8 cellular contexts compared by ENCODE assay signal in the genomic region with DNA sequence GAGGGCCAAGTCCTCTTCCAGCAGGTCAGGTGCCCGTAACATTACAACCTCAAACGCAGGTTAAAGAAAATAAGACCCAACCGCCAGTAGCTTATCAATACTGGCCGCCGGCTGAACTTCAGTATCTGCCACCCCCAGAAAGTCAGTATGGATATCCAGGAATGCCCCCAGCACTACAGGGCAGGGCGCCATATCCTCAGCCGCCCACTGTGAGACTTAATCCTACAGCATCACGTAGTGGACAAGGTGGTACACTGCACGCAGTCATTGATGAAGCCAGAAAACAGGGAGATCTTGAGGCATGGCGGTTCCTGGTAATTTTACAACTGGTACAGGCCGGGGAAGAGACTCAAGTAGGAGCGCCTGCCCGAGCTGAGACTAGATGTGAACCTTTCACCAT. TPM values are rescaled to one million over a fixed set of nuclear protein-coding genes. Genes with fewer than 3 reads are reported as not detected.
A peak's percentile ranks its signal among the peaks of the same experiment; 100 is the strongest.
DNase-seq lines count a peak whose midpoint lies in the region; ATAC-seq and TF ChIP-seq lines count a peak whose summit lies in the region.
"Not testable (repeated sequence)": the region's sequence is repeated elsewhere in the genome, so short reads cannot be mapped to it uniquely, and the experiment has no call there.

No MANE protein-coding gene starts in this region.

- not testable (repeated sequence) for H3K36me3 Mint-ChIP-seq in WTC11

- H3K4me3 ChIP-seq in HEK293 (ENCODE audit: low read depth, low read length); hepatocyte; parathyroid adenoma (ENCODE audit: low read depth, low read length): not testable (repeated sequence)

- POLR2A ChIA-PET in HEK293 (lab: Yijun Ruan, JAX); WTC11 (lab: Charles Lee): not testable (repeated sequence)

- H2AFZ ChIP-seq in hepatocyte, parathyroid adenoma: not testable (repeated sequence)

- TF ChIP-seq POLR2A in GM18505 (IDR thresholded peaks at IDR 0.05; ENCODE audit: borderline replicate concordance, extremely low read depth, insufficient read depth, insufficient read length): not testable (repeated sequence)

- H3K4me3 Mint-ChIP-seq in WTC11: not testable (repeated sequence)

- WGBS in hepatocyte (ENCODE audit: low lambda C conversion rate, missing lambda C conversion rate): 62% methylated on average over 13 of the region's 13 CpGs

- not testable (repeated sequence) for H3K27ac ChIP-seq in HEK293 (ENCODE audit: extremely low read depth, low read depth, low read length); hepatocyte; parathyroid adenoma

- not testable (repeated sequence) for H3K9ac ChIP-seq in parathyroid adenoma

- H3K36me3 ChIP-seq in HEK293 (ENCODE audit: control insufficient read depth in 2 of 2, insufficient read depth in 1 of 2, low read length in 2 of 2); hepatocyte (replicated peaks; ENCODE audit: insufficient read depth, low read depth); parathyroid adenoma (ENCODE audit: control insufficient read depth, insufficient read depth, low read length): not testable (repeated sequence)

- CTCF ChIA-PET in HEK293 (lab: Yijun Ruan, JAX) (interaction anchor here (0.6 to 0.7 kb wide), 2 partner anchors 96 to 657 kb away, joined by 3 read pairs; no protein-coding TSS in a partner anchor), WTC11 (lab: Charles Lee) (interaction anchor here (1.0 kb wide), 1 partner anchor 16 kb away, joined by 4 read pairs; a partner anchor contains a TSS)

- ATAC-seq in GM18505 (IDR thresholded peaks at IDR 0.05; ENCODE audit: unreplicated experiment): peak; percentile 67
- peak; percentile 98 for ATAC-seq in WTC11

- H3K9me2 ChIP-seq in hepatocyte (replicated peaks; ENCODE audit: insufficient read depth): not testable (repeated sequence)

- H3K9me3 ChIP-seq in HEK293 (ENCODE audit: control insufficient read depth, insufficient read depth, low read depth, low read length); hepatocyte (ENCODE audit: low read depth); parathyroid adenoma (ENCODE audit: control insufficient read depth, low read length): not testable (repeated sequence)

- not testable (repeated sequence) for H3K27me3 ChIP-seq in hepatocyte; parathyroid adenoma (ENCODE audit: control insufficient read depth, insufficient read depth, low read length)

- not testable (repeated sequence) for H3K27me3 Mint-ChIP-seq in WTC11 (ENCODE audit: low read depth)

- peaks cover 23% of the 10 kb centered on the region for H3K4me1 Mint-ChIP-seq in WTC11

- not testable (repeated sequence) for TF ChIP-seq CTCF in HEK293 (tag by site-specific recombination; IDR thresholded peaks at IDR 0.05)
- TF ChIP-seq CTCF in WTC11 (IDR thresholded peaks at IDR 0.05): peak; percentile 55
- peak; percentile 43 for TF ChIP-seq CTCF in hepatocyte (IDR thresholded peaks at IDR 0.05; ENCODE audit: poor library complexity)
- TF ChIP-seq CTCF in parathyroid adenoma (IDR thresholded peaks at IDR 0.05): peak; percentile 52

- H3K79me2 ChIP-seq in hepatocyte, parathyroid adenoma: not testable (repeated sequence)

- not testable (repeated sequence) for H3K27ac Mint-ChIP-seq in WTC11

- H3K9me3 Mint-ChIP-seq in WTC11: not testable (repeated sequence)

- H4K20me1 ChIP-seq in hepatocyte (ENCODE audit: insufficient read depth, poor library complexity, severe bottlenecking): not testable (repeated sequence)

- H3K4me2 ChIP-seq in hepatocyte; parathyroid adenoma (ENCODE audit: low read length): not testable (repeated sequence)

- H3K4me1 ChIP-seq in HEK293 (ENCODE audit: control insufficient read depth, insufficient read depth, low read length); hepatocyte (ENCODE audit: insufficient read depth); parathyroid adenoma: not testable (repeated sequence)

- DNase-seq in AG08395 (ENCODE audit: low spot score) (peak; percentile 21), HT1080 (ENCODE audit: low read depth) (peak; percentile 66), WTC11 (ENCODE audit: low spot score) (peak; percentile 75), hepatocyte (ENCODE audit: low spot score) (peak; percentile 51)
- peak; percentile 28 for DNase-seq in central memory CD4-positive, alpha-beta T cell

TF ChIP-seq in HEK293, 187 proteins besides CTCF, POLR2A, EP300 and RAD21:
- TF ChIP-seq ZFHX2 (tag by site-specific recombination; conservative IDR thresholded peaks at IDR 0.05) (peak; percentile 12; the same call in 1 of the 2 replicates), ZNF654 (tag by site-specific recombination; IDR thresholded peaks at IDR 0.05; ENCODE audit: low read depth) (peak; percentile 55)
TF ChIP-seq in HEK293: peak in this region for 2; not testable (repeated sequence) for 185.

RNA-seq across cellular contexts. Expression of a gene that starts 7.0 kb away (rescaled TPM):
- total RNA-seq in HT1080 (2014; rRNA removed; shearing (Covaris generic)): 1,794 and 2,156 TPM in 2 replicates
- polyA plus RNA-seq in HT1080 (2015; cell fraction: cytosol; rRNA removed): 2,002 and 2,534 TPM in 2 replicates
- 654 and 924 TPM in 2 replicates for polyA plus RNA-seq in HT1080 (2015; cell fraction: nucleus; rRNA removed)
- total RNA-seq in WTC11 (2021): 1,801 to 1,893 TPM (median 1,886 TPM) in 3 replicates
- total RNA-seq in hepatocyte: 1,543 and 1,615 TPM in 2 replicates
- 346 and 401 TPM in 2 replicates for polyA plus RNA-seq in hepatocyte

RNA-seq across cellular contexts. Expression of a gene that starts 16.6 kb away (rescaled TPM):
- total RNA-seq in HT1080 (2014; rRNA removed; shearing (Covaris generic)): 23.8 and 24.7 TPM in 2 replicates
- 12.4 and 16.8 TPM in 2 replicates for polyA plus RNA-seq in HT1080 (2015; cell fraction: cytosol; rRNA removed)
- polyA plus RNA-seq in HT1080 (2015; cell fraction: nucleus; rRNA removed): 61.2 and 62.2 TPM in 2 replicates
- 12.6 to 13.5 TPM (median 12.7 TPM) in 3 replicates for total RNA-seq in WTC11 (2021)
- total RNA-seq in hepatocyte: 19.0 and 20.1 TPM in 2 replicates
- polyA plus RNA-seq in hepatocyte: 4.9 and 5.1 TPM in 2 replicates

RNA-seq across cellular contexts. Expression of a gene that starts 30.9 kb away (rescaled TPM):
- 11.1 and 11.7 TPM in 2 replicates for total RNA-seq in HT1080 (2014; rRNA removed; shearing (Covaris generic))
- polyA plus RNA-seq in HT1080 (2015; cell fraction: cytosol; rRNA removed): 3.9 and 6.1 TPM in 2 replicates
- polyA plus RNA-seq in HT1080 (2015; cell fraction: nucleus; rRNA removed): 14.3 and 14.6 TPM in 2 replicates
- total RNA-seq in WTC11 (2021) (10.0 to 12.3 TPM (median 12.0 TPM) in 3 replicates), hepatocyte (9.0 and 12.1 TPM in 2 replicates)
- 2.4 and 4.1 TPM in 2 replicates for polyA plus RNA-seq in hepatocyte

Comparison
In these comparisons a context has a peak if more than half of its experiments do, and no peak if none do; other contexts are left out.
1. DNase-seq: peak in every context shown above with its lines; median percentile 75 in WTC11; 66 in HT1080; 51 in hepatocyte; 28 in central memory CD4-positive, alpha-beta T cell; 21 in AG08395.